ENCODE assay signal across 8 cellular contexts in genomic region chr13:111177803-111178389, GRCh38.
A peak's percentile ranks its signal among the peaks of the same experiment; 100 is the strongest.
DNase-seq lines count a peak whose midpoint lies in the region; ATAC-seq, FAIRE-seq and TF ChIP-seq lines count a peak whose summit lies in the region.

No MANE protein-coding gene starts in this region.

- DNase-seq in HT1080 (ENCODE audit: low read depth), result peak; percentile 25
- DNase-seq in astrocyte of the cerebellum (ENCODE audit: low read depth), result peak; percentile 58
- no peak for DNase-seq in hepatocyte (ENCODE audit: low spot score)
- DNase-seq in smooth muscle cell of the brain vasculature (ENCODE audit: low read depth, low spot score), result peak; percentile 92
- DNase-seq in NCI-H187 treated with DMSO at 0.1 percent for 48 hours (lab: John Stamatoyannopoulos, UW), result no peak
- no peak for DNase-seq in kidney
- no peak for DNase-seq in OCI-M2 (lab: John Stamatoyannopoulos, UW; ENCODE audit: unreplicated experiment)

- H3K4me1 ChIP-seq in hepatocyte (ENCODE audit: insufficient read depth) (no peaks in the 10 kb centered on the region), kidney (ENCODE audit: control insufficient read depth in 1 of 2, insufficient read depth in 1 of 2, low read depth in 1 of 2, low read length in 2 of 2) (peaks cover 16 to 21% of the 10 kb centered on the region in 2 donors)

- FAIRE-seq in kidney (lab: Jason Lieb, UNC), result no peak

- no peak overlapping the region for H3K9ac ChIP-seq in kidney (ENCODE audit: low read length in 2 of 2)

- H3K4me3 ChIP-seq in astrocyte of the cerebellum (ENCODE audit: low read depth, low read length) (no peak overlapping the region), hepatocyte (no peak overlapping the region), kidney (ENCODE audit: low read length in 2 of 2) (no peak overlapping the region)

- H3K9me2 ChIP-seq in hepatocyte (replicated peaks; ENCODE audit: insufficient read depth), result no peaks in the 10 kb centered on the region

- in situ Hi-C loops in astrocyte of the cerebellum (cut with HindIII; ENCODE audit: low sequenced_read_pairs), result no loop called here

- H4K20me1 ChIP-seq in hepatocyte (ENCODE audit: insufficient read depth, poor library complexity, severe bottlenecking), result peaks cover 64% of the 10 kb centered on the region

- H3K27ac ChIP-seq in hepatocyte, result peak overlapping the region; percentile 24
- peak overlapping the region in 1 of 2 donors; percentile 49 for H3K27ac ChIP-seq in kidney (ENCODE audit: low read depth in 2 of 2, low read length in 2 of 2)

- no peak for ATAC-seq in HG03521 (IDR thresholded peaks at IDR 0.05; ENCODE audit: unreplicated experiment)

- 89% methylated on average over 6 of the region's 6 CpGs for WGBS in hepatocyte (ENCODE audit: low lambda C conversion rate, missing lambda C conversion rate)

- H3K36me3 ChIP-seq in hepatocyte (replicated peaks; ENCODE audit: insufficient read depth, low read depth), result no peaks in the 10 kb centered on the region
- H3K36me3 ChIP-seq in kidney (ENCODE audit: control insufficient read depth in 1 of 2, insufficient read depth in 2 of 2, low read length in 2 of 2), result peaks cover 0 to 3% of the 10 kb centered on the region in 2 donors

- H3K27me3 ChIP-seq in hepatocyte, result no peaks in the 10 kb centered on the region

- TF ChIP-seq CTCF in astrocyte of the cerebellum (IDR thresholded peaks at IDR 0.05; ENCODE audit: low read depth, low read length, missing control alignments) (no peak), hepatocyte (IDR thresholded peaks at IDR 0.05; ENCODE audit: poor library complexity) (no peak), kidney (IDR thresholded peaks at IDR 0.05; ENCODE audit: borderline replicate concordance, extremely low read depth, insufficient read depth) (no peak)

- H2AFZ ChIP-seq in hepatocyte, result no peak overlapping the region

- no peaks in the 10 kb centered on the region for H3K9me3 ChIP-seq in hepatocyte (ENCODE audit: low read depth)
- H3K9me3 ChIP-seq in kidney (ENCODE audit: control insufficient read depth in 1 of 2, low read length in 2 of 2), result no peaks in the 10 kb centered on the region

- H3K79me2 ChIP-seq in hepatocyte, result peaks cover 99% of the 10 kb centered on the region

- no peak overlapping the region for H3K4me2 ChIP-seq in hepatocyte

- intact Hi-C loops in kidney (cut with DNase I), result no loop called here

Comparison
In these comparisons a context has a peak if more than half of its experiments do, and no peak if none do; other contexts are left out.
1. DNase-seq: peak in HT1080 (single experiment), astrocyte of the cerebellum (single experiment) and smooth muscle cell of the brain vasculature (single experiment); none in hepatocyte (single experiment), NCI-H187 treated with DMSO at 0.1 percent for 48 hours (single experiment), kidney (single experiment) and OCI-M2 (single experiment).